In genomic region chr17:7572588-7573323, GRCh38 we compare ENCODE assay signal across 1 cellular context.
TF ChIP-seq lines count a peak whose summit lies in the region.

No MANE protein-coding gene starts in this region.

TF ChIP-seq in HepG2, 621 proteins besides CTCF, POLR2A, EP300 and RAD21 (continued from another document):
- TF ChIP-seq SRY (CRISPR knock-in tag; IDR thresholded peaks at IDR 0.05), result peak; percentile 77; the same call in 1 of the 2 replicates
- peak; percentile 77; the same call in 1 of the 2 replicates for TF ChIP-seq PAF1 (CRISPR knock-in tag; IDR thresholded peaks at IDR 0.05)
- peak; percentile 67; the same call in 1 of the 2 replicates for TF ChIP-seq ZNF782 (CRISPR knock-in tag; IDR thresholded peaks at IDR 0.05; ENCODE audit: borderline replicate concordance)
- TF ChIP-seq HIVEP1 (CRISPR knock-in tag; IDR thresholded peaks at IDR 0.05), result peak; percentile 27; the same call in 1 of the 2 replicates
- peak; percentile 30 for TF ChIP-seq BRCA1 (CRISPR knock-in tag; IDR thresholded peaks at IDR 0.05)
- TF ChIP-seq ZBTB3 (CRISPR knock-in tag; IDR thresholded peaks at IDR 0.05; ENCODE audit: borderline replicate concordance, low read depth), result 0 out of 2 replicates have a peak, but pooled peaks have one; percentile 36
- TF ChIP-seq, protein P1, sequence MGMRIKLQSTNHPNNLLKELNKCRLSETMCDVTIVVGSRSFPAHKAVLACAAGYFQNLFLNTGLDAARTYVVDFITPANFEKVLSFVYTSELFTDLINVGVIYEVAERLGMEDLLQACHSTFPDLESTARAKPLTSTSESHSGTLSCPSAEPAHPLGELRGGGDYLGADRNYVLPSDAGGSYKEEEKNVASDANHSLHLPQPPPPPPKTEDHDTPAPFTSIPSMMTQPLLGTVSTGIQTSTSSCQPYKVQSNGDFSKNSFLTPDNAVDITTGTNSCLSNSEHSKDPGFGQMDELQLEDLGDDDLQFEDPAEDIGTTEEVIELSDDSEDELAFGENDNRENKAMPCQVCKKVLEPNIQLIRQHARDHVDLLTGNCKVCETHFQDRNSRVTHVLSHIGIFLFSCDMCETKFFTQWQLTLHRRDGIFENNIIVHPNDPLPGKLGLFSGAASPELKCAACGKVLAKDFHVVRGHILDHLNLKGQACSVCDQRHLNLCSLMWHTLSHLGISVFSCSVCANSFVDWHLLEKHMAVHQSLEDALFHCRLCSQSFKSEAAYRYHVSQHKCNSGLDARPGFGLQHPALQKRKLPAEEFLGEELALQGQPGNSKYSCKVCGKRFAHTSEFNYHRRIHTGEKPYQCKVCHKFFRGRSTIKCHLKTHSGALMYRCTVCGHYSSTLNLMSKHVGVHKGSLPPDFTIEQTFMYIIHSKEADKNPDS (CRISPR knock-in tag; IDR thresholded peaks at IDR 0.05), result peak; percentile 23; the same call in 1 of the 2 replicates
- TF ChIP-seq PBX3 (CRISPR knock-in tag; IDR thresholded peaks at IDR 0.05; ENCODE audit: borderline replicate concordance), result peak; percentile 98
- TF ChIP-seq ZNF235 (CRISPR knock-in tag; IDR thresholded peaks at IDR 0.05; ENCODE audit: borderline replicate concordance), result peak; percentile 9; the same call in 1 of the 2 replicates
